Comparison of ENCODE assay signal across 1 cellular context in the genomic region with DNA sequence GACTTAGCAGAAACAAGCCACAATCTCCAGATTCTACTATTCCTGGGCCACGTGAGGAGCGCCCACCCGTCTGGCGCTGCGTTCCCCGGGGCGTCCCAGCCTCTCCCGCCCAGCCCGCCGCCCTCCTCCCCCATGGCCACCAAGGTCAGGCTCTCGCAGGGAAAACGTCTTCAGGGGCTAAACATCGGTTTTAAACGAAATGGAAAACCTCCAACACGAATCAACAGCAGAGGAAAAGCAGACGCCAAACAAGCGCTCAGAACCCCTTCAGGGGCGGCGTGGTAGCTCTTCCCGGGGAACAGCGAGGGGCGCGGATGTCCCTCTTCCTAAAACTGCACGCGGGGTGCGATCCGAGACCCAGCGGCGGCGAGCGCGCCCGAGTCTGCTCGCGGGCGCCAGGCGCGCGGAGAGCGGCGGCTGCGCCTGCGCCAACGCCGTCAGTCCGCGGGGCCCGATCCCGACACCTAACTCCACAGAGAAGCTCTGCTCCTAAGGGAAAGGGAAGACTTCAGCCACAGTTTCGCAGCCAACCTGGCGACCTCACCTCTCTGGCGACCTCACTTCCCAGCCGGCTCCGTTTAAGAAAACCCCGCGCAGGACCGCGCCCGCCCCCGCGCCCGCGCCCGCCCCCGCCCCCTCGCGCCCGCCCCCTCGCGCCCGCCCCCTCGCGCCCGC.
TF ChIP-seq lines count a peak whose summit lies in the region.

No MANE protein-coding gene starts in this region.

TF ChIP-seq in HepG2, 621 proteins besides CTCF, POLR2A, EP300 and RAD21 (continued from another document and continues in another):
- TF ChIP-seq KDM2A (CRISPR knock-in tag; IDR thresholded peaks at IDR 0.05; ENCODE audit: borderline replicate concordance, low read depth) (peak; percentile 91), ZMYM2 (CRISPR knock-in tag; IDR thresholded peaks at IDR 0.05) (peak; percentile 46; the same call in 1 of the 2 replicates), RBFOX2 (IDR thresholded peaks at IDR 0.05; ENCODE audit: low read depth, low read length) (peak; percentile 94), RBM39 (IDR thresholded peaks at IDR 0.05; ENCODE audit: low read depth, low read length, poor library complexity, severe bottlenecking) (peak; percentile 16), FOXA1 (IDR thresholded peaks at IDR 0.05) (no peak), FOXA1 (CRISPR knock-in tag; IDR thresholded peaks at IDR 0.05) (0 out of 2 replicates have a peak, but pooled peaks have one; percentile 2), REPIN1 (CRISPR knock-in tag; IDR thresholded peaks at IDR 0.05; ENCODE audit: borderline replicate concordance, low read depth) (no peak; the same call in 1 of the 2 replicates), ISL2 (CRISPR knock-in tag; IDR thresholded peaks at IDR 0.05) (peak; percentile 11), ZNF335 (CRISPR knock-in tag; IDR thresholded peaks at IDR 0.05) (peak; percentile 93; the same call in 1 of the 2 replicates), NAIF1 (CRISPR knock-in tag; IDR thresholded peaks at IDR 0.05; ENCODE audit: borderline replicate concordance) (0 out of 2 replicates have a peak, but pooled peaks have one; percentile 18), ZBTB7B (CRISPR knock-in tag; IDR thresholded peaks at IDR 0.05) (peak; percentile 15; the same call in 1 of the 2 replicates), IKZF4 (CRISPR knock-in tag; IDR thresholded peaks at IDR 0.05; ENCODE audit: borderline replicate concordance, low read depth, not compliant biosample characterization) (peak; percentile 7), ETV6 (CRISPR knock-in tag; conservative IDR thresholded peaks at IDR 0.05) (peak; percentile 76), NR2F2 (IDR thresholded peaks at IDR 0.05; ENCODE audit: borderline replicate concordance, low read depth) (0 out of 2 replicates have a peak, but pooled peaks have one; percentile 12), TBX2 (CRISPR knock-in tag; IDR thresholded peaks at IDR 0.05; ENCODE audit: borderline replicate concordance) (0 out of 2 replicates have a peak, but pooled peaks have one; percentile 51), REXO4 (CRISPR knock-in tag; IDR thresholded peaks at IDR 0.05; ENCODE audit: borderline replicate concordance) (no peak), ERF (CRISPR knock-in tag; IDR thresholded peaks at IDR 0.05) (0 out of 2 replicates have a peak, but pooled peaks have one; percentile 23), ZNF337 (CRISPR knock-in tag; IDR thresholded peaks at IDR 0.05; ENCODE audit: borderline replicate concordance, low read depth) (0 out of 2 replicates have a peak, but pooled peaks have one; percentile 12), TCF7 (IDR thresholded peaks at IDR 0.05; ENCODE audit: low read depth) (no peak), MIER3 (CRISPR knock-in tag; IDR thresholded peaks at IDR 0.05; ENCODE audit: borderline replicate concordance) (peak; percentile 18; the same call in 1 of the 2 replicates), MED1 (CRISPR knock-in tag; IDR thresholded peaks at IDR 0.05) (peak; percentile 21; the same call in 1 of the 2 replicates), ZNF746 (CRISPR knock-in tag; IDR thresholded peaks at IDR 0.05) (0 out of 2 replicates have a peak, but pooled peaks have one; percentile 29), SP4 (CRISPR knock-in tag; IDR thresholded peaks at IDR 0.05) (peak; percentile 25; the same call in 1 of the 2 replicates), SMARCC2 (IDR thresholded peaks at IDR 0.05) (no peak), JARID2 (CRISPR knock-in tag; IDR thresholded peaks at IDR 0.05; ENCODE audit: insufficient replicate concordance) (no peak), SAP130 (CRISPR knock-in tag; IDR thresholded peaks at IDR 0.05; ENCODE audit: low read depth) (peak; percentile 62), ZBTB26 (CRISPR knock-in tag; IDR thresholded peaks at IDR 0.05; ENCODE audit: borderline replicate concordance) (peak; percentile 12; the same call in 1 of the 2 replicates), CHD4 (IDR thresholded peaks at IDR 0.05; ENCODE audit: borderline replicate concordance, low read length) (no peak), MEF2D (CRISPR knock-in tag; IDR thresholded peaks at IDR 0.05) (0 out of 2 replicates have a peak, but pooled peaks have one; percentile 16), PHF21A (CRISPR knock-in tag; IDR thresholded peaks at IDR 0.05) (peak; percentile 54; the same call in 1 of the 2 replicates), HMGXB4 (CRISPR knock-in tag; IDR thresholded peaks at IDR 0.05; ENCODE audit: borderline replicate concordance in 1 of 2, low read depth in 1 of 2) (peak; percentile 20 to 68; a peak in 2 of 4 replicates), PAWR (CRISPR knock-in tag; IDR thresholded peaks at IDR 0.05; ENCODE audit: borderline replicate concordance) (no peak), MXD4 (CRISPR knock-in tag; IDR thresholded peaks at IDR 0.05) (peak; percentile 37; the same call in 1 of the 2 replicates), HOXD1 (CRISPR knock-in tag; IDR thresholded peaks at IDR 0.05) (0 out of 2 replicates have a peak, but pooled peaks have one; percentile 16), TFDP2 (CRISPR knock-in tag; IDR thresholded peaks at IDR 0.05) (0 out of 2 replicates have a peak, but pooled peaks have one; percentile 31), THAP11 (CRISPR knock-in tag; IDR thresholded peaks at IDR 0.05) (peak; percentile 64), POLR2AphosphoS5 (IDR thresholded peaks at IDR 0.05; ENCODE audit: low read depth, low read length) (peak; percentile 73), DNMT1 (CRISPR knock-in tag; IDR thresholded peaks at IDR 0.05) (peak; percentile 27; the same call in 1 of the 2 replicates), ZBTB42 (CRISPR knock-in tag; IDR thresholded peaks at IDR 0.05) (0 out of 2 replicates have a peak, but pooled peaks have one; percentile 0), ARID5B (CRISPR knock-in tag; IDR thresholded peaks at IDR 0.05) (no peak), RXRA (CRISPR knock-in tag; IDR thresholded peaks at IDR 0.05) (peak; percentile 32; the same call in 1 of the 2 replicates), SP1 (IDR thresholded peaks at IDR 0.05) (no peak), SP1 (CRISPR knock-in tag; IDR thresholded peaks at IDR 0.05) (peak; percentile 55; the same call in 1 of the 2 replicates), ELF3 (CRISPR knock-in tag; IDR thresholded peaks at IDR 0.05) (0 out of 2 replicates have a peak, but pooled peaks have one; percentile 6), GLI4 (CRISPR knock-in tag; IDR thresholded peaks at IDR 0.05; ENCODE audit: borderline replicate concordance) (0 out of 2 replicates have a peak, but pooled peaks have one; percentile 4)
- TF ChIP-seq, protein P1, sequence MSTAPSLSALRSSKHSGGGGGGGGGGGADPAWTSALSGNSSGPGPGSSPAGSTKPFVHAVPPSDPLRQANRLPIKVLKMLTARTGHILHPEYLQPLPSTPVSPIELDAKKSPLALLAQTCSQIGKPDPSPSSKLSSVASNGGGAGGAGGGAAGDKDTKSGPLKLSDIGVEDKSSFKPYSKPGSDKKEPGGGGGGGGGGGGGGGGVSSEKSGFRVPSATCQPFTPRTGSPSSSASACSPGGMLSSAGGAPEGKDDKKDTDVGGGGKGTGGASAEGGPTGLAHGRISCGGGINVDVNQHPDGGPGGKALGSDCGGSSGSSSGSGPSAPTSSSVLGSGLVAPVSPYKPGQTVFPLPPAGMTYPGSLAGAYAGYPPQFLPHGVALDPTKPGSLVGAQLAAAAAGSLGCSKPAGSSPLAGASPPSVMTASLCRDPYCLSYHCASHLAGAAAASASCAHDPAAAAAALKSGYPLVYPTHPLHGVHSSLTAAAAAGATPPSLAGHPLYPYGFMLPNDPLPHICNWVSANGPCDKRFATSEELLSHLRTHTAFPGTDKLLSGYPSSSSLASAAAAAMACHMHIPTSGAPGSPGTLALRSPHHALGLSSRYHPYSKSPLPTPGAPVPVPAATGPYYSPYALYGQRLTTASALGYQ (CRISPR knock-in tag; IDR thresholded peaks at IDR 0.05): peak; percentile 5; the same call in 1 of the 2 replicates
- TF ChIP-seq, protein P2, sequence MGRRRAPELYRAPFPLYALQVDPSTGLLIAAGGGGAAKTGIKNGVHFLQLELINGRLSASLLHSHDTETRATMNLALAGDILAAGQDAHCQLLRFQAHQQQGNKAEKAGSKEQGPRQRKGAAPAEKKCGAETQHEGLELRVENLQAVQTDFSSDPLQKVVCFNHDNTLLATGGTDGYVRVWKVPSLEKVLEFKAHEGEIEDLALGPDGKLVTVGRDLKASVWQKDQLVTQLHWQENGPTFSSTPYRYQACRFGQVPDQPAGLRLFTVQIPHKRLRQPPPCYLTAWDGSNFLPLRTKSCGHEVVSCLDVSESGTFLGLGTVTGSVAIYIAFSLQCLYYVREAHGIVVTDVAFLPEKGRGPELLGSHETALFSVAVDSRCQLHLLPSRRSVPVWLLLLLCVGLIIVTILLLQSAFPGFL (CRISPR knock-in tag; IDR thresholded peaks at IDR 0.05): peak; percentile 67; the same call in 1 of the 2 replicates
- TF ChIP-seq, protein P3, sequence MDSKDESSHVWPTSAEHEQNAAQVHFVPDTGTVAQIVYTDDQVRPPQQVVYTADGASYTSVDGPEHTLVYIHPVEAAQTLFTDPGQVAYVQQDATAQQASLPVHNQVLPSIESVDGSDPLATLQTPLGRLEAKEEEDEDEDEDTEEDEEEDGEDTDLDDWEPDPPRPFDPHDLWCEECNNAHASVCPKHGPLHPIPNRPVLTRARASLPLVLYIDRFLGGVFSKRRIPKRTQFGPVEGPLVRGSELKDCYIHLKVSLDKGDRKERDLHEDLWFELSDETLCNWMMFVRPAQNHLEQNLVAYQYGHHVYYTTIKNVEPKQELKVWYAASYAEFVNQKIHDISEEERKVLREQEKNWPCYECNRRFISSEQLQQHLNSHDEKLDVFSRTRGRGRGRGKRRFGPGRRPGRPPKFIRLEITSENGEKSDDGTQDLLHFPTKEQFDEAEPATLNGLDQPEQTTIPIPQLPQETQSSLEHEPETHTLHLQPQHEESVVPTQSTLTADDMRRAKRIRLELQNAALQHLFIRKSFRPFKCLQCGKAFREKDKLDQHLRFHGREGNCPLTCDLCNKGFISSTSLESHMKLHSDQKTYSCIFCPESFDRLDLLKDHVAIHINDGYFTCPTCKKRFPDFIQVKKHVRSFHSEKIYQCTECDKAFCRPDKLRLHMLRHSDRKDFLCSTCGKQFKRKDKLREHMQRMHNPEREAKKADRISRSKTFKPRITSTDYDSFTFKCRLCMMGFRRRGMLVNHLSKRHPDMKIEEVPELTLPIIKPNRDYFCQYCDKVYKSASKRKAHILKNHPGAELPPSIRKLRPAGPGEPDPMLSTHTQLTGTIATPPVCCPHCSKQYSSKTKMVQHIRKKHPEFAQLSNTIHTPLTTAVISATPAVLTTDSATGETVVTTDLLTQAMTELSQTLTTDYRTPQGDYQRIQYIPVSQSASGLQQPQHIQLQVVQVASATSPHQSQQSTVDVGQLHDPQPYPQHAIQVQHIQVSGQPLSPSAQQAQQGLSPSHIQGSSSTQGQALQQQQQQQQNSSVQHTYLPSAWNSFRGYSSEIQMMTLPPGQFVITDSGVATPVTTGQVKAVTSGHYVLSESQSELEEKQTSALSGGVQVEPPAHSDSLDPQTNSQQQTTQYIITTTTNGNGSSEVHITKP (CRISPR knock-in tag; IDR thresholded peaks at IDR 0.05; ENCODE audit: low read depth): 0 out of 2 replicates have a peak, but pooled peaks have one; percentile 19
